In the genomic region with DNA sequence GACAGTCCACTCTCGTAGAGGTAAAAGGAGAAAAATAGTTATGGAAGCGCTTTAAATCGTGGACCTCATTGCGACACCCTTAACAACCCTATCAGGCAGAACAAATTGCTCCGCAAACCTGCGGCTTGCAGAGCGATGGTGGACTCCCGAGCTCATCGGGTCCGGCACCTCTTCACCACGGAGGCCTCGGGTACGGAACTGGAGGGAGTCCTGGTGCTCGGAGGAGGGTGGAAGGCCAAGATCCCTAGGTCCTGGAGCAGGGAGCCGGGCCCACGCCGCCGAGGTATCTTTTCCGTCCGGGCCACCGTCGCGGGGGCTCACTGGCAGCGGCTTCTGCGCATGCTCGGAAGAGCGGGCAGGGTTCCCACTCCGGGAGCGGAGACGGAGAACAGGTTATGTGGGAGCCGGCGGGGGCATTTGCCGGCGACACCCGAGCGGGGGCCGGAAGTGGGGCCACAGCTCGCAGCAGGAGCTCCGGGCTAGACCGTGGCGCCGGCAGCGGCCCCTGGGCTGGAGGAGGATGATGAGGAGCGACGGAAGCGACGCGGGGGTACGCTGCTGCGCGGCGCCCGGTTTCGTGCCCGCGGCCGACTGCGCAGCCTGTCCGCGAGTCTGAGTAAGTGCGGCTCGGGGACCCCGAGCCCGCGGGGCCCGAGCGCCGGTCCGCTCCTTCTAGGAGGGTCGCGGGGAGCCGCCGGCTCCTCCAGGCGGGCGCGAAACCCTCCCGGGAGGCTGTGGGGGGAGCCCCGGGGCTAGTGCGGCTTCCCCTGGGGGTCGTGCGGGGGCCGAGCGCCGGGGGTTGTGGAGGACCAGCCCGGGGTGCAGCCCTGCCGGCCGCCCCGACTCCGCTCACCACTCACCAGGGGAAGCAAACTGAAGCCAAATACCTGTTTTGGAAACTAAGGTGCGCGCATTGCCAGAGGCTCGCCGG, we compare ENCODE assay signal across 1 cellular context.
A peak's percentile ranks its signal among the peaks of the same experiment; 100 is the strongest.
TF ChIP-seq lines count a peak whose summit lies in the region.

A gene (plus strand): TSS at position 349 of the 931 bp plus-strand sequence. CDS start 10,827 bp downstream, outside the sequence.

TF ChIP-seq in HepG2, 621 proteins besides CTCF, POLR2A, EP300 and RAD21 (continued from another document and continues in another):
- TF ChIP-seq, protein P1, sequence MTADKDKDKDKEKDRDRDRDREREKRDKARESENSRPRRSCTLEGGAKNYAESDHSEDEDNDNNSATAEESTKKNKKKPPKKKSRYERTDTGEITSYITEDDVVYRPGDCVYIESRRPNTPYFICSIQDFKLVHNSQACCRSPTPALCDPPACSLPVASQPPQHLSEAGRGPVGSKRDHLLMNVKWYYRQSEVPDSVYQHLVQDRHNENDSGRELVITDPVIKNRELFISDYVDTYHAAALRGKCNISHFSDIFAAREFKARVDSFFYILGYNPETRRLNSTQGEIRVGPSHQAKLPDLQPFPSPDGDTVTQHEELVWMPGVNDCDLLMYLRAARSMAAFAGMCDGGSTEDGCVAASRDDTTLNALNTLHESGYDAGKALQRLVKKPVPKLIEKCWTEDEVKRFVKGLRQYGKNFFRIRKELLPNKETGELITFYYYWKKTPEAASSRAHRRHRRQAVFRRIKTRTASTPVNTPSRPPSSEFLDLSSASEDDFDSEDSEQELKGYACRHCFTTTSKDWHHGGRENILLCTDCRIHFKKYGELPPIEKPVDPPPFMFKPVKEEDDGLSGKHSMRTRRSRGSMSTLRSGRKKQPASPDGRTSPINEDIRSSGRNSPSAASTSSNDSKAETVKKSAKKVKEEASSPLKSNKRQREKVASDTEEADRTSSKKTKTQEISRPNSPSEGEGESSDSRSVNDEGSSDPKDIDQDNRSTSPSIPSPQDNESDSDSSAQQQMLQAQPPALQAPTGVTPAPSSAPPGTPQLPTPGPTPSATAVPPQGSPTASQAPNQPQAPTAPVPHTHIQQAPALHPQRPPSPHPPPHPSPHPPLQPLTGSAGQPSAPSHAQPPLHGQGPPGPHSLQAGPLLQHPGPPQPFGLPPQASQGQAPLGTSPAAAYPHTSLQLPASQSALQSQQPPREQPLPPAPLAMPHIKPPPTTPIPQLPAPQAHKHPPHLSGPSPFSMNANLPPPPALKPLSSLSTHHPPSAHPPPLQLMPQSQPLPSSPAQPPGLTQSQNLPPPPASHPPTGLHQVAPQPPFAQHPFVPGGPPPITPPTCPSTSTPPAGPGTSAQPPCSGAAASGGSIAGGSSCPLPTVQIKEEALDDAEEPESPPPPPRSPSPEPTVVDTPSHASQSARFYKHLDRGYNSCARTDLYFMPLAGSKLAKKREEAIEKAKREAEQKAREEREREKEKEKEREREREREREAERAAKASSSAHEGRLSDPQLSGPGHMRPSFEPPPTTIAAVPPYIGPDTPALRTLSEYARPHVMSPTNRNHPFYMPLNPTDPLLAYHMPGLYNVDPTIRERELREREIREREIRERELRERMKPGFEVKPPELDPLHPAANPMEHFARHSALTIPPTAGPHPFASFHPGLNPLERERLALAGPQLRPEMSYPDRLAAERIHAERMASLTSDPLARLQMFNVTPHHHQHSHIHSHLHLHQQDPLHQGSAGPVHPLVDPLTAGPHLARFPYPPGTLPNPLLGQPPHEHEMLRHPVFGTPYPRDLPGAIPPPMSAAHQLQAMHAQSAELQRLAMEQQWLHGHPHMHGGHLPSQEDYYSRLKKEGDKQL (CRISPR knock-in tag; IDR thresholded peaks at IDR 0.05; ENCODE audit: low read depth): no peak
- no peak for TF ChIP-seq ZNF616 (CRISPR knock-in tag; IDR thresholded peaks at IDR 0.05; ENCODE audit: low read depth)
- TF ChIP-seq, protein P2, sequence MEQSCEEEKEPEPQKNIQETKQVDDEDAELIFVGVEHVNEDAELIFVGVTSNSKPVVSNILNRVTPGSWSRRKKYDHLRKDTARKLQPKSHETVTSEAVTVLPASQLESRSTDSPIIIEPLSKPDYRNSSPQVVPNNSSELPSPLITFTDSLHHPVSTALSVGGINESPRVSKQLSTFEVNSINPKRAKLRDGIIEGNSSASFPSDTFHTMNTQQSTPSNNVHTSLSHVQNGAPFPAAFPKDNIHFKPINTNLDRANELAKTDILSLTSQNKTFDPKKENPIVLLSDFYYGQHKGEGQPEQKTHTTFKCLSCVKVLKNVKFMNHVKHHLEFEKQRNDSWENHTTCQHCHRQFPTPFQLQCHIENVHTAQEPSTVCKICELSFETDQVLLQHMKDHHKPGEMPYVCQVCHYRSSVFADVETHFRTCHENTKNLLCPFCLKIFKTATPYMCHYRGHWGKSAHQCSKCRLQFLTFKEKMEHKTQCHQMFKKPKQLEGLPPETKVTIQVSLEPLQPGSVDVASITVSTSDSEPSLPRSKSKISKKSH (CRISPR knock-in tag; IDR thresholded peaks at IDR 0.05; ENCODE audit: borderline replicate concordance): 0 out of 2 replicates have a peak, but pooled peaks have one; percentile 63
- TF ChIP-seq U2AF2 (IDR thresholded peaks at IDR 0.05; ENCODE audit: low read depth, low read length): no peak
- TF ChIP-seq, protein P3, sequence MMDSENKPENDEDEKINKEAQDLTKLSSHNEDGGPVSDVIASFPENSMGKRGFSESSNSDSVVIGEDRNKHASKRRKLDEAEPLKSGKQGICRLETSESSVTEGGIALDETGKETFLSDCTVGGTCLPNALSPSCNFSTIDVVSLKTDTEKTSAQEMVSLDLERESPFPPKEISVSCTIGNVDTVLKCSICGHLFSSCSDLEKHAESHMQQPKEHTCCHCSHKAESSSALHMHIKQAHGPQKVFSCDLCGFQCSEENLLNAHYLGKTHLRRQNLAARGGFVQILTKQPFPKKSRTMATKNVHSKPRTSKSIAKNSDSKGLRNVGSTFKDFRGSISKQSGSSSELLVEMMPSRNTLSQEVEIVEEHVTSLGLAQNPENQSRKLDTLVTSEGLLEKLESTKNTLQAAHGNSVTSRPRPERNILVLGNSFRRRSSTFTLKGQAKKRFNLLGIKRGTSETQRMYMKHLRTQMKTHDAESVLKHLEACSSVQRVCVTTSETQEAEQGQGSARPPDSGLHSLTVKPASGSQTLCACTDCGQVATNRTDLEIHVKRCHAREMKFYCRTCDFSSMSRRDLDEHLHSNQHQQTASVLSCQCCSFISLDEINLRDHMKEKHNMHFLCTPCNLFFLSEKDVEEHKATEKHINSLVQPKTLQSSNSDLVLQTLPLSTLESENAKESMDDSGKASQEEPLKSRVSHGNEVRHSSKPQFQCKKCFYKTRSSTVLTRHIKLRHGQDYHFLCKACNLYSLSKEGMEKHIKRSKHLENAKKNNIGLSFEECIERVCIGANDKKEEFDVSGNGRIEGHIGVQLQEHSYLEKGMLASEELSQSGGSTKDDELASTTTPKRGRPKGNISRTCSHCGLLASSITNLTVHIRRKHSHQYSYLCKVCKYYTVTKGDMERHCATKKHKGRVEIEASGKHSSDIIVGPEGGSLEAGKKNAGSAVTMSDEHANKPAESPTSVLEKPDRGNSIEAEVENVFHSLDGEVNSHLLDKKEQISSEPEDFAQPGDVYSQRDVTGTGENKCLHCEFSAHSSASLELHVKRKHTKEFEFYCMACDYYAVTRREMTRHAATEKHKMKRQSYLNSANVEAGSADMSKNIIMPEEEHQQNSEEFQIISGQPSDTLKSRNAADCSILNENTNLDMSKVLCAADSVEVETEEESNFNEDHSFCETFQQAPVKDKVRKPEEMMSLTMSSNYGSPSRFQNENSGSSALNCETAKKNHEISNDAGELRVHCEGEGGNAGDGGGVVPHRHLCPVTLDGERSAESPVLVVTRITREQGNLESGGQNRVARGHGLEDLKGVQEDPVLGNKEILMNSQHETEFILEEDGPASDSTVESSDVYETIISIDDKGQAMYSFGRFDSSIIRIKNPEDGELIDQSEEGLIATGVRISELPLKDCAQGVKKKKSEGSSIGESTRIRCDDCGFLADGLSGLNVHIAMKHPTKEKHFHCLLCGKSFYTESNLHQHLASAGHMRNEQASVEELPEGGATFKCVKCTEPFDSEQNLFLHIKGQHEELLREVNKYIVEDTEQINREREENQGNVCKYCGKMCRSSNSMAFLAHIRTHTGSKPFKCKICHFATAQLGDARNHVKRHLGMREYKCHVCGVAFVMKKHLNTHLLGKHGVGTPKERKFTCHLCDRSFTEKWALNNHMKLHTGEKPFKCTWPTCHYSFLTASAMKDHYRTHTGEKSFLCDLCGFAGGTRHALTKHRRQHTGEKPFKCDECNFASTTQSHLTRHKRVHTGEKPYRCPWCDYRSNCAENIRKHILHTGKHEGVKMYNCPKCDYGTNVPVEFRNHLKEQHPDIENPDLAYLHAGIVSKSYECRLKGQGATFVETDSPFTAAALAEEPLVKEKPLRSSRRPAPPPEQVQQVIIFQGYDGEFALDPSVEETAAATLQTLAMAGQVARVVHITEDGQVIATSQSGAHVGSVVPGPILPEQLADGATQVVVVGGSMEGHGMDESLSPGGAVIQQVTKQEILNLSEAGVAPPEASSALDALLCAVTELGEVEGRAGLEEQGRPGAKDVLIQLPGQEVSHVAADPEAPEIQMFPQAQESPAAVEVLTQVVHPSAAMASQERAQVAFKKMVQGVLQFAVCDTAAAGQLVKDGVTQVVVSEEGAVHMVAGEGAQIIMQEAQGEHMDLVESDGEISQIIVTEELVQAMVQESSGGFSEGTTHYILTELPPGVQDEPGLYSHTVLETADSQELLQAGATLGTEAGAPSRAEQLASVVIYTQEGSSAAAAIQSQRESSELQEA (CRISPR knock-in tag; IDR thresholded peaks at IDR 0.05; ENCODE audit: not compliant biosample characterization): peak; percentile 36
- TF ChIP-seq SATB2 (CRISPR knock-in tag; IDR thresholded peaks at IDR 0.05): no peak
- TF ChIP-seq ZFP37 (CRISPR knock-in tag; IDR thresholded peaks at IDR 0.05; ENCODE audit: borderline replicate concordance): 0 out of 2 replicates have a peak, but pooled peaks have one; percentile 58
- no peak for TF ChIP-seq CAMTA2 (CRISPR knock-in tag; IDR thresholded peaks at IDR 0.05; ENCODE audit: borderline replicate concordance)
- no peak for TF ChIP-seq PHF5A (CRISPR knock-in tag; IDR thresholded peaks at IDR 0.05; ENCODE audit: low read depth, unreplicated experiment)
- no peak for TF ChIP-seq ZNF253 (CRISPR knock-in tag; IDR thresholded peaks at IDR 0.05; ENCODE audit: borderline replicate concordance)
- TF ChIP-seq ZNF598 (CRISPR knock-in tag; IDR thresholded peaks at IDR 0.05; ENCODE audit: borderline replicate concordance): no peak; the same call in 1 of the 2 replicates
- no peak for TF ChIP-seq MLLT10 (CRISPR knock-in tag; IDR thresholded peaks at IDR 0.05)
- TF ChIP-seq ZNF225 (CRISPR knock-in tag; IDR thresholded peaks at IDR 0.05): peak; percentile 25; the same call in 1 of the 2 replicates
- peak; percentile 70 for TF ChIP-seq ZNF619 (CRISPR knock-in tag; IDR thresholded peaks at IDR 0.05)
- TF ChIP-seq CENPX (CRISPR knock-in tag; IDR thresholded peaks at IDR 0.05): no peak
- TF ChIP-seq ZNF747 (CRISPR knock-in tag; IDR thresholded peaks at IDR 0.05; ENCODE audit: borderline replicate concordance): 0 out of 2 replicates have a peak, but pooled peaks have one; percentile 44
- TF ChIP-seq ZBTB7B (CRISPR knock-in tag; IDR thresholded peaks at IDR 0.05): peak; percentile 50; the same call in 1 of the 2 replicates
- TF ChIP-seq PCBP2 (optimal IDR thresholded peaks at IDR 0.05; ENCODE audit: low read depth, low read length, poor library complexity, severe bottlenecking): no peak
- TF ChIP-seq ZNF879 (CRISPR knock-in tag; IDR thresholded peaks at IDR 0.05): peak; percentile 57; the same call in 1 of the 2 replicates
- TF ChIP-seq, protein P4, sequence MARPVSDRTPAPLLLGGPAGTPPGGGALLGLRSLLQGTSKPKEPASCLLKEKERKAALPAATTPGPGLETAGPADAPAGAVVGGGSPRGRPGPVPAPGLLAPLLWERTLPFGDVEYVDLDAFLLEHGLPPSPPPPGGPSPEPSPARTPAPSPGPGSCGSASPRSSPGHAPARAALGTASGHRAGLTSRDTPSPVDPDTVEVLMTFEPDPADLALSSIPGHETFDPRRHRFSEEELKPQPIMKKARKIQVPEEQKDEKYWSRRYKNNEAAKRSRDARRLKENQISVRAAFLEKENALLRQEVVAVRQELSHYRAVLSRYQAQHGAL (CRISPR knock-in tag; IDR thresholded peaks at IDR 0.05; ENCODE audit: not compliant biosample characterization): no peak
- peak; percentile 62; the same call in 1 of the 2 replicates for TF ChIP-seq YEATS4 (CRISPR knock-in tag; IDR thresholded peaks at IDR 0.05; ENCODE audit: borderline replicate concordance)
- TF ChIP-seq ZNF569 (CRISPR knock-in tag; IDR thresholded peaks at IDR 0.05; ENCODE audit: borderline replicate concordance): no peak
- no peak for TF ChIP-seq BHLHE40 (IDR thresholded peaks at IDR 0.05; ENCODE audit: low read length)
- no peak for TF ChIP-seq ZNF296 (CRISPR knock-in tag; conservative IDR thresholded peaks at IDR 0.05)
- TF ChIP-seq NFIC (IDR thresholded peaks at IDR 0.05; ENCODE audit: low read length): 0 out of 2 replicates have a peak, but pooled peaks have one; percentile 32
- no peak for TF ChIP-seq ZNF530 (CRISPR knock-in tag; IDR thresholded peaks at IDR 0.05; ENCODE audit: low read depth)
- TF ChIP-seq, protein P5, sequence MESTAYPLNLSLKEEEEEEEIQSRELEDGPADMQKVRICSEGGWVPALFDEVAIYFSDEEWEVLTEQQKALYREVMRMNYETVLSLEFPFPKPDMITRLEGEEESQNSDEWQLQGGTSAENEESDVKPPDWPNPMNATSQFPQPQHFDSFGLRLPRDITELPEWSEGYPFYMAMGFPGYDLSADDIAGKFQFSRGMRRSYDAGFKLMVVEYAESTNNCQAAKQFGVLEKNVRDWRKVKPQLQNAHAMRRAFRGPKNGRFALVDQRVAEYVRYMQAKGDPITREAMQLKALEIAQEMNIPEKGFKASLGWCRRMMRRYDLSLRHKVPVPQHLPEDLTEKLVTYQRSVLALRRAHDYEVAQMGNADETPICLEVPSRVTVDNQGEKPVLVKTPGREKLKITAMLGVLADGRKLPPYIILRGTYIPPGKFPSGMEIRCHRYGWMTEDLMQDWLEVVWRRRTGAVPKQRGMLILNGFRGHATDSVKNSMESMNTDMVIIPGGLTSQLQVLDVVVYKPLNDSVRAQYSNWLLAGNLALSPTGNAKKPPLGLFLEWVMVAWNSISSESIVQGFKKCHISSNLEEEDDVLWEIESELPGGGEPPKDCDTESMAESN (CRISPR knock-in tag; conservative IDR thresholded peaks at IDR 0.05): peak; percentile 92
- TF ChIP-seq, protein P6, sequence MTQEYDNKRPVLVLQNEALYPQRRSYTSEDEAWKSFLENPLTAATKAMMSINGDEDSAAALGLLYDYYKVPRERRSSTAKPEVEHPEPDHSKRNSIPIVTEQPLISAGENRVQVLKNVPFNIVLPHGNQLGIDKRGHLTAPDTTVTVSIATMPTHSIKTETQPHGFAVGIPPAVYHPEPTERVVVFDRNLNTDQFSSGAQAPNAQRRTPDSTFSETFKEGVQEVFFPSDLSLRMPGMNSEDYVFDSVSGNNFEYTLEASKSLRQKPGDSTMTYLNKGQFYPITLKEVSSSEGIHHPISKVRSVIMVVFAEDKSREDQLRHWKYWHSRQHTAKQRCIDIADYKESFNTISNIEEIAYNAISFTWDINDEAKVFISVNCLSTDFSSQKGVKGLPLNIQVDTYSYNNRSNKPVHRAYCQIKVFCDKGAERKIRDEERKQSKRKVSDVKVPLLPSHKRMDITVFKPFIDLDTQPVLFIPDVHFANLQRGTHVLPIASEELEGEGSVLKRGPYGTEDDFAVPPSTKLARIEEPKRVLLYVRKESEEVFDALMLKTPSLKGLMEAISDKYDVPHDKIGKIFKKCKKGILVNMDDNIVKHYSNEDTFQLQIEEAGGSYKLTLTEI (CRISPR knock-in tag; conservative IDR thresholded peaks at IDR 0.05): no peak
- TF ChIP-seq ELF3 (CRISPR knock-in tag; IDR thresholded peaks at IDR 0.05): peak; percentile 70; the same call in 1 of the 2 replicates
- TF ChIP-seq NCOR1 (IDR thresholded peaks at IDR 0.05; ENCODE audit: borderline replicate concordance, low read length): no peak
- TF ChIP-seq, protein P7, sequence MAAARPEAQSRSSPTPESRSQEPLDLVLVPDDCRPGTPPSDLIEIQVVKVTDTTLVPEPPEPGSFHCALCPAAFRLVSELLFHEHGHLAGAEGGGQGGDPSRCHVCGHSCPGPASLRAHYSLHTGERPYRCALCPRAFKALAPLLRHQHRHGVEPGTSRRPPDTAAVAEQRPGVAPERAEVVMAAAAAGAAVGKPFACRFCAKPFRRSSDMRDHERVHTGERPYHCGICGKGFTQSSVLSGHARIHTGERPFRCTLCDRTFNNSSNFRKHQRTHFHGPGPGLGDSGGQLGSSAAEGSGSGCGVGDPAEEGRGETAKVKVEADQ (CRISPR knock-in tag; IDR thresholded peaks at IDR 0.05; ENCODE audit: borderline replicate concordance): no peak
- no peak for TF ChIP-seq DPF2 (CRISPR knock-in tag; IDR thresholded peaks at IDR 0.05; ENCODE audit: borderline replicate concordance, low read depth)
